8 cellular contexts compared by ENCODE assay signal in the genomic region with DNA sequence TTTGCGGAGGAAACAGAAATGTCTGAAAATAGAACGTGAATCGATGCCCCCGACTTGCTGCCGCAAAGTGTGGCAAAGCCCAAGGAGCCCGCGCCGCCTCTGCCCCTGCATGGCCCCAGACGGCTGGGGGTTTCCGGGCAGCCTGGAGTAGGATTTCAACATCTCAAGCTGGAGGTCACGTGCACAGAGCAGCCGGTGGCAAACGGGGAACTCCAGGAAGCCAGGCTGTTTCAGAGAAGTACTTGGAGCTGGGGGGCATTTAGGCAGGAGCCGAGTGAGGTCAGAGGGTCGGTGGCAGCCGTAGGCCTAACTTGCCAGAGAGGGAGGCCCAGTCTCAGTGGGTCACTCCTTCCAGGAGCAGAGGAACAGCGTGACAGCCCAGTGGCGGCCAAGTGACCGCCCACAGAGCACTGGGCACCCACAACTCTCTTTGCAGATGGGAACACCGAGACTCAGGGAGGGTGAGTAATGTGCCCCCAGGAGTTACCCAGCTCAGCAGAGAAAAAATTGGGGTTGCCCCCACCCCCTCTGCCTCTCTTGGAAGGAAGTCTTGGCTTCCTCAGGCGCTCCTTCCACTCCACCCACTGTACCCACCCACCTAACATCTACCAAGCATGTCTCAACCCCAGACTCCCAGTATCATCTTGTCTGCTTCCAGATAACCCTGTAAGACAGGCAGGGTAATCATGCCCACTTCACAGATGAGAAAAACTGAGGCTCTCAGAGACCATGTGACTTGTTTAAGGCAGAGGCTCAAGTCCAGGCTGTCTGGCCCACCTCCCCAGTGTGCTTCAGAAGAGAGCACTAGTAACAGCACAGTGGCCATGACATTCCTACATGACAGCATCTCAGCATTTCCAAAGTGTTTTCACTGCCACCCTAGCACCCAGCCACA.
DNase-seq lines count a peak whose midpoint lies in the region; ATAC-seq and TF ChIP-seq lines count a peak whose summit lies in the region.

No MANE protein-coding gene starts in this region.

- no peaks in the 10 kb centered on the region for H3K27me3 ChIP-seq in SJCRH30
- H3K27me3 ChIP-seq in right atrium auricular region: no peaks in the 10 kb centered on the region

- DNase-seq in GDM1 (lab: John Stamatoyannopoulos, UW) (peak; percentile 91), SJCRH30 (peak; percentile 73 to 77), right atrium auricular region (ENCODE audit: low spot score) (peak; percentile 87), DMS114 treated with DMSO at 0.1 percent for 48 hours (lab: John Stamatoyannopoulos, UW; ENCODE audit: unreplicated experiment) (no peak), NCI-H226 (no peak)
- peak; percentile 85 for DNase-seq in activated naive CD4-positive, alpha-beta T cell treated with anti-CD3 and anti-CD28 coated beads, Interleukin-2, amount 50 U/mL, for 16 hours
- peak; percentile 82 to 87 for DNase-seq in stimulated activated CD4-positive, alpha-beta T cell treated with anti-CD3 and anti-CD28 coated beads, Interleukin-15, amount 100 ng/mL, for 48 hours (ENCODE audit: low read depth in 2 of 2)

- peak; percentile 59 for ATAC-seq in HG02678 (IDR thresholded peaks at IDR 0.05; ENCODE audit: unreplicated experiment)

- peak overlapping the region; percentile 34 for H3K27ac ChIP-seq in SJCRH30
- H3K27ac ChIP-seq in right atrium auricular region: peak overlapping the region in 1 of 2 donors; percentile 49

- H3K36me3 ChIP-seq in SJCRH30 (no peaks in the 10 kb centered on the region), right atrium auricular region (no peaks in the 10 kb centered on the region)

- peak overlapping the region; percentile 34 for H3K4me3 ChIP-seq in SJCRH30
- no peak overlapping the region for H3K4me3 ChIP-seq in right atrium auricular region

- H3K4me1 ChIP-seq in SJCRH30 (peaks cover 16% of the 10 kb centered on the region), right atrium auricular region (peaks cover 0 to 25% of the 10 kb centered on the region in 2 donors)

- no peak for TF ChIP-seq CTCF in right atrium auricular region (IDR thresholded peaks at IDR 0.05)

- H3K9me3 ChIP-seq in SJCRH30 (replicated peaks) (no peaks in the 10 kb centered on the region), right atrium auricular region (no peaks in the 10 kb centered on the region)

Comparison
In these comparisons a context has a peak if more than half of its experiments do, and no peak if none do; other contexts are left out.
1. DNase-seq: peak in GDM1 (single experiment), SJCRH30 (2 of 2), activated naive CD4-positive, alpha-beta T cell treated with anti-CD3 and anti-CD28 coated beads, Interleukin-2, amount 50 U/mL, for 16 hours (single experiment), right atrium auricular region (single experiment) and stimulated activated CD4-positive, alpha-beta T cell treated with anti-CD3 and anti-CD28 coated beads, Interleukin-15, amount 100 ng/mL, for 48 hours (2 of 2); none in DMS114 treated with DMSO at 0.1 percent for 48 hours (single experiment) and NCI-H226 (single experiment).